14 cellular contexts compared by ENCODE assay signal in genomic region chr15:91865486-91865885, GRCh38. TPM values are rescaled to one million over a fixed set of nuclear protein-coding genes. Genes with fewer than 3 reads are reported as not detected.
A peak's percentile ranks its signal among the peaks of the same experiment; 100 is the strongest.
DNase-seq lines count a peak whose midpoint lies in the region; ATAC-seq and TF ChIP-seq lines count a peak whose summit lies in the region.
"Had no signal": no experiment of that assay in that cellular context is flagged by ENCODE, and none has a peak within 500 bp of the region (broad histone marks: within the 10 kb centered on the region; RNA-seq: fewer than 3 reads in every experiment).

No MANE protein-coding gene starts in this region.

- no peak for TF ChIP-seq POLR2A in gastrocnemius medialis (IDR thresholded peaks at IDR 0.05)

- no peaks in the 10 kb centered on the region for H3K36me3 ChIP-seq in CD8-positive, alpha-beta memory T cell (ENCODE audit: insufficient read depth, low read length)
- H3K36me3 ChIP-seq in RWPE2 (ENCODE audit: low read depth) = no peaks in the 10 kb centered on the region
- no peaks in the 10 kb centered on the region for H3K36me3 ChIP-seq in gastrocnemius medialis

- peaks cover 83% of the 10 kb centered on the region for H3K4me1 ChIP-seq in CD8-positive, alpha-beta memory T cell (ENCODE audit: insufficient read depth, low read length)
- H3K4me1 ChIP-seq in RWPE2 (ENCODE audit: insufficient read depth, poor library complexity, severe bottlenecking) (peaks cover 45% of the 10 kb centered on the region), gastrocnemius medialis (peaks cover 52 to 58% of the 10 kb centered on the region in 2 donors)

- peaks cover 0 to 7% (median 0%) of the 10 kb centered on the region in 3 donors for H3K36me3 Mint-ChIP-seq in CD8-positive, alpha-beta memory T cell

- in situ Hi-C loops in gastrocnemius medialis (cut with MboI; ENCODE audit: low sequenced_read_pairs in 4 of 4) = loop anchor here in 1 of 4 donors (10.0 kb wide), 1 partner anchor 219 kb away; no protein-coding TSS in a partner anchor

- H3K4me3 ChIP-seq in CD8-positive, alpha-beta memory T cell (ENCODE audit: low read length) = no peak overlapping the region
- H3K4me3 ChIP-seq in RWPE2 (ENCODE audit: severe bottlenecking) (no peak overlapping the region), fibroblast of villous mesenchyme (ENCODE audit: low read depth, low read length) (no peak overlapping the region), gastrocnemius medialis (no peak overlapping the region)
- H3K4me3 ChIP-seq: body of pancreas had no signal

- TF ChIP-seq CTCF in RWPE2 (IDR thresholded peaks at IDR 0.05; ENCODE audit: poor library complexity, severe bottlenecking) (no peak), fibroblast of villous mesenchyme (IDR thresholded peaks at IDR 0.05; ENCODE audit: insufficient read depth, low read depth, low read length) (no peak), gastrocnemius medialis (IDR thresholded peaks at IDR 0.05 in 4 of 5, conservative IDR thresholded peaks at IDR 0.05 in 1 of 5) (no peak)

- H3K9me3 ChIP-seq in CD8-positive, alpha-beta memory T cell (ENCODE audit: low read length) = no peaks in the 10 kb centered on the region
- H3K9me3 ChIP-seq in RWPE2 (ENCODE audit: severe bottlenecking) (no peaks in the 10 kb centered on the region), gastrocnemius medialis (no peaks in the 10 kb centered on the region)
- H3K9me3 ChIP-seq: body of pancreas had no signal

- intact Hi-C loops in gastrocnemius medialis (cut with DNase I; ENCODE audit: low total_unique reads) = no loop called here

- peak overlapping the region in 6 of 8 donors; percentile 64 to 85 (median 82) for H3K27ac Mint-ChIP-seq in CD8-positive, alpha-beta memory T cell
- H3K27ac Mint-ChIP-seq: activated CD4-positive, alpha-beta T cell treated with anti-CD3 and anti-CD28 coated beads, Interleukin-2, amount 10 ng/mL, durations not matched to agents 24 days and 14 days; progenitor cell of endocrine pancreas had no signal

- no peaks in the 10 kb centered on the region for H3K27me3 ChIP-seq in CD8-positive, alpha-beta memory T cell (ENCODE audit: insufficient read depth, low read length, poor library complexity, severe bottlenecking)
- H3K27me3 ChIP-seq in RWPE2 (ENCODE audit: insufficient read depth, poor library complexity, severe bottlenecking) = no peaks in the 10 kb centered on the region
- no peaks in the 10 kb centered on the region for H3K27me3 ChIP-seq in gastrocnemius medialis
- H3K27me3 ChIP-seq: body of pancreas had no signal

- CTCF ChIA-PET in CD8-positive, alpha-beta memory T cell (lab: Charles Lee) = no interaction called here

- H3K27ac ChIP-seq in CD8-positive, alpha-beta memory T cell (ENCODE audit: low read depth, low read length) = no peak overlapping the region
- H3K27ac ChIP-seq in RWPE2 (ENCODE audit: poor library complexity, severe bottlenecking) = peak overlapping the region; percentile 98
- H3K27ac ChIP-seq in gastrocnemius medialis = peak overlapping the region; percentile 64 to 74 (median 70)

- POLR2A ChIA-PET in CD8-positive, alpha-beta memory T cell (lab: Charles Lee) = interaction anchor here (1.3 kb wide), 1 partner anchor 10 kb away, joined by 4 read pairs; no protein-coding TSS in a partner anchor

- DNase-seq in CD8-positive, alpha-beta memory T cell = no peak
- DNase-seq in RWPE2 (ENCODE audit: low spot score) (no peak), fibroblast of villous mesenchyme (ENCODE audit: low read depth) (peak; percentile 14), gastrocnemius medialis (no peak), GDM1 (lab: John Stamatoyannopoulos, UW) (no peak), D341Med (ENCODE audit: low spot score) (no peak), globus pallidus (ENCODE audit: low spot score) (no peak)
- no peak for DNase-seq in NK-92 treated with Interleukin-12 subunit alpha and Interleukin-12 subunit beta, amount 100 ng/mL, for 24 hours (lab: John Stamatoyannopoulos, UW)
- DNase-seq: activated CD4-positive, alpha-beta T cell treated with anti-CD3 and anti-CD28 coated beads, Interleukin-2, amount 10 ng/mL, durations not matched to agents 24 days and 14 days; activated T-cell treated with anti-CD3 and anti-CD28 coated beads, Interleukin-2, amount 50 U/mL, for 72 hours; body of pancreas; C1 segment of cervical spinal cord; NCI-H2171 treated with DMSO at 0.1 percent for 48 hours had no signal

- ATAC-seq in RWPE2 (ENCODE audit: low read depth) = no peak
- ATAC-seq in gastrocnemius medialis = no peak
- ATAC-seq: body of pancreas had no signal

- H3K4me1 Mint-ChIP-seq in CD8-positive, alpha-beta memory T cell = peaks cover 72 to 93% (median 92%) of the 10 kb centered on the region in 3 donors

- peaks cover 0 to 2% (median 0%) of the 10 kb centered on the region in 5 donors for H3K9me3 Mint-ChIP-seq in CD8-positive, alpha-beta memory T cell
- H3K9me3 Mint-ChIP-seq: activated T-cell treated with anti-CD3 and anti-CD28 coated beads, Interleukin-2, amount 50 U/mL, for 72 hours had no signal

- H3K27me3 Mint-ChIP-seq in CD8-positive, alpha-beta memory T cell = no peaks in the 10 kb centered on the region

- H3K4me3 Mint-ChIP-seq in CD8-positive, alpha-beta memory T cell = peak overlapping the region in 2 of 7 donors; percentile 1 to 2

RNA-seq across cellular contexts. Expression of gene SLCO3A1, which starts 12.0 kb away (rescaled TPM):
- 10 to 100 TPM; 10.0 to 10.8 TPM for total RNA-seq in CD8-positive, alpha-beta memory T cell
- polyA plus RNA-seq in CD8-positive, alpha-beta memory T cell = 47.9 TPM
- 2.9 and 8.6 TPM in 2 replicates for total RNA-seq in fibroblast of villous mesenchyme
- total RNA-seq in gastrocnemius medialis = 1 to 10 TPM; 1.3 to 3.6 (median 3.0) TPM
